In the genomic region with DNA sequence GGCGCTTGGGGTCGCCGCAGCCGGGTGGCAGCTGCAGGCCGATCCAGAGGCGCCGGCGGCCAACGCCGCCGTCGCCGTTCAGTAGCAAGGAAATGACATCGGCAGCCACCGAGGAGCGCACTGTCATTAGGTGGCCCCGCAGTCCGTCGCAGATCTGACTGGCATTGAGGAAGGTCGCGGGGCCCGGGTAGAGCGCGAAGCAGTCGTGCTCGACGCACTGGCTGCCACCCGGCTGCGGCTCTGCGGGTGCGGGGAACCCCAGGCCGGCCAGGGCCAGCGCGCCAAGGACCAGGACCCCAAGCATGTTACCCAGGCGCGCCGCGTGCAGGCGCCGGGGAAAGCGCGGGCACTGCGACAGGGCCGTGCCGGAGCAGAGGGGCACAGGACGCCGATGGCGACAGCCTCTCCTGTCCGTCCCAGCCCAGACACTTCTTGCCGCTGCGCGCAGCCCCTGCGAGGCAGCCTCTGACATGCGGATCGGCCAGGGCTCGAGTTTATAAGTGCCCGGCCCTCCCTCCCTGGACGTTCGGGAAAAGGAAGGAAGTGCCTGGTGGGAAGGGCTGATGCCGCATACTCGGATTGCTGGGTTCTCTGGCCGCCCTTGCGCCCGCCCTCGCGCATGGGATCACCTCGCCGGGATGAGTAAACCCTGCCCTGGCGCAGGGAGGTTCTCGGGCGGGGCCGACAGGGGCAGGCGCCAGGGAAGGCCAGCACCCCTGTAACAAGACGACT, we compare ENCODE assay signal across 8 cellular contexts. TPM values are rescaled to one million over a fixed set of nuclear protein-coding genes. Genes with fewer than 3 reads are reported as not detected.
DNase-seq lines count a peak whose midpoint lies in the region; ATAC-seq, FAIRE-seq and TF ChIP-seq lines count a peak whose summit lies in the region.

A gene with protein sequence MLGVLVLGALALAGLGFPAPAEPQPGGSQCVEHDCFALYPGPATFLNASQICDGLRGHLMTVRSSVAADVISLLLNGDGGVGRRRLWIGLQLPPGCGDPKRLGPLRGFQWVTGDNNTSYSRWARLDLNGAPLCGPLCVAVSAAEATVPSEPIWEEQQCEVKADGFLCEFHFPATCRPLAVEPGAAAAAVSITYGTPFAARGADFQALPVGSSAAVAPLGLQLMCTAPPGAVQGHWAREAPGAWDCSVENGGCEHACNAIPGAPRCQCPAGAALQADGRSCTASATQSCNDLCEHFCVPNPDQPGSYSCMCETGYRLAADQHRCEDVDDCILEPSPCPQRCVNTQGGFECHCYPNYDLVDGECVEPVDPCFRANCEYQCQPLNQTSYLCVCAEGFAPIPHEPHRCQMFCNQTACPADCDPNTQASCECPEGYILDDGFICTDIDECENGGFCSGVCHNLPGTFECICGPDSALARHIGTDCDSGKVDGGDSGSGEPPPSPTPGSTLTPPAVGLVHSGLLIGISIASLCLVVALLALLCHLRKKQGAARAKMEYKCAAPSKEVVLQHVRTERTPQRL (minus strand): TSS at position 472 of the 732 bp plus-strand sequence. CDS start 168 bp downstream, at position 304.

- ATAC-seq in HG02759 (IDR thresholded peaks at IDR 0.05; ENCODE audit: unreplicated experiment): no peak
- no peak for ATAC-seq in HG03469 (IDR thresholded peaks at IDR 0.05; ENCODE audit: unreplicated experiment)

- no peak within 1 kb of the TSS; the same call in none of the 2 replicates for H3K9ac ChIP-seq in BLaER1

- WGBS in spleen, 5 donors: 1 to 6% (median 1%) methylated on average over 26 to 74 of the region's 74 CpGs

- H4K20me1 ChIP-seq in BLaER1: 0 out of 2 replicates have a peak, but pooled peaks cover 13% of the 10 kb centered on the region

- peaks cover 36% of the 10 kb centered on the region for H3K4me1 ChIP-seq in BLaER1
- H3K4me1 ChIP-seq in spleen: peaks cover 0 to 73% (median 43%) of the 10 kb centered on the region in 6 donors

- in situ Hi-C loops in G401 (cut with HindIII; ENCODE audit: low sequenced_read_pairs): no loop called here

- H3K4me3 ChIP-seq in BLaER1 (peak within 1 kb of the TSS; percentile 69), bronchial epithelial cell (ENCODE audit: low read depth, low read length) (peak within 1 kb of the TSS; percentile 63), spleen (peak within 1 kb of the TSS; percentile 42 to 77 (median 57))

- H3K27ac ChIP-seq in BLaER1 (no peak within 1 kb of the TSS), spleen (peak within 1 kb of the TSS; percentile 88 to 96 (median 91))

- peak; percentile 41 to 92 (median 68) for TF ChIP-seq POLR2A in spleen (IDR thresholded peaks at IDR 0.05)

- H3K9me3 ChIP-seq in BLaER1 (no peaks in the 10 kb centered on the region), spleen (no peaks in the 10 kb centered on the region)

- TF ChIP-seq CTCF in bronchial epithelial cell (IDR thresholded peaks at IDR 0.05; ENCODE audit: insufficient read depth, low read length, severe bottlenecking) (no peak), spleen (IDR thresholded peaks at IDR 0.05 in 8 of 11, conservative IDR thresholded peaks at IDR 0.05 in 3 of 11) (no peak)

- peak within 1 kb of the TSS; percentile 98 for H3K4me2 ChIP-seq in BLaER1

- H3K36me3 ChIP-seq in BLaER1 (no peaks in the 10 kb centered on the region), bronchial epithelial cell (ENCODE audit: control insufficient read depth, insufficient read depth, low read length) (peaks cover 9% of the 10 kb centered on the region), spleen (peaks cover 0 to 13% (median 0%) of the 10 kb centered on the region in 6 donors)

- no peak for FAIRE-seq in bronchial epithelial cell (lab: Jason Lieb, UNC)

- DNase-seq in NCI-H146 (lab: John Stamatoyannopoulos, UW) (peak; percentile 54), bronchial epithelial cell (ENCODE audit: low read depth) (peak; percentile 82), iris pigment epithelial cell (ENCODE audit: low read depth) (peak; percentile 52), spleen (peak; percentile 92), G401 (ENCODE audit: low spot score) (no peak)

- peaks cover 63% of the 10 kb centered on the region for H3K27me3 ChIP-seq in BLaER1
- no peaks in the 10 kb centered on the region for H3K27me3 ChIP-seq in bronchial epithelial cell (ENCODE audit: control insufficient read depth, insufficient read depth, low read length)
- H3K27me3 ChIP-seq in spleen (replicated peaks in 1 of 7): peaks cover 0 to 81% (median 29%) of the 10 kb centered on the region in 7 donors

- intact Hi-C loops in spleen (cut with DNase I; ENCODE audit: low total_unique reads): loop anchor here (5.0 kb wide), 1 partner anchor 357 kb away; no protein-coding TSS in a partner anchor

RNA-seq across cellular contexts. Expression of the gene that starts here (rescaled TPM):
- total RNA-seq in bronchial epithelial cell (12.6 and 21.4 TPM in 2 replicates), spleen (100 to 1,000 TPM in 2 of 7 donors, 10 to 100 TPM in 5; 47.6 to 255 (median 78.0) TPM)
- 10 to 100 TPM in 1 of 3 donors, 1 to 10 TPM in 2; 7.2 to 11.6 (median 8.7) TPM for polyA plus RNA-seq in spleen
- not detected in 2 replicates for total RNA-seq in G401 (2014; rRNA removed; shearing (Covaris generic))

Comparison
In these comparisons a context has a peak if more than half of its experiments do, and no peak if none do; other contexts are left out.
1. RNA of the gene that starts here (total RNA-seq): 47.6 to 255 TPM in spleen and 12.6 to 21.4 TPM in bronchial epithelial cell; not detected in G401; every median in the first group is over 10 times any median in the second.
2. Peak in every context shown above with its lines, with median percentiles within 50 percentile points of each other: H3K4me3 ChIP-seq.